Comparison of ENCODE assay signal across 10 cellular contexts in genomic region chr6:40586800-40587201, GRCh38. TPM values are rescaled to one million over a fixed set of nuclear protein-coding genes. Genes with fewer than 3 reads are reported as not detected.
DNase-seq lines count a peak whose midpoint lies in the region; ATAC-seq and TF ChIP-seq lines count a peak whose summit lies in the region.
"Had no signal": no experiment of that assay in that cellular context is flagged by ENCODE, and none has a peak within 500 bp of the region (broad histone marks: within the 10 kb centered on the region; RNA-seq: fewer than 3 reads in every experiment).

No MANE protein-coding gene starts in this region.

- no peak for ATAC-seq in right cardiac atrium
- ATAC-seq in HG03045 (IDR thresholded peaks at IDR 0.05; ENCODE audit: unreplicated experiment) = no peak

- H3K4me1 ChIP-seq in right cardiac atrium (ENCODE audit: control insufficient read depth, insufficient read depth, low read length) = peaks cover 2% of the 10 kb centered on the region

- TF ChIP-seq CTCF in WI38 (IDR thresholded peaks at IDR 0.05; ENCODE audit: low read depth, low read length) = no peak

- DNase-seq in NCI-H1092 treated with DMSO at 0.1 percent for 48 hours (lab: John Stamatoyannopoulos, UW) = peak; percentile 36
- DNase-seq in NCI-H1092 (lab: John Stamatoyannopoulos, UW) = no peak
- no peak for DNase-seq in right cardiac atrium
- DNase-seq in skeletal muscle cell (ENCODE audit: low read depth) = no peak
- DNase-seq in H4 (ENCODE audit: low spot score) = no peak
- no peak for DNase-seq in effector CD4-positive, alpha-beta T cell

- intact Hi-C loops in right cardiac atrium (cut with DNase I) = loop anchor here in 1 of 4 donors (10.0 kb wide), 1 partner anchor 262 kb away; no protein-coding TSS in a partner anchor

- H3K4me3 ChIP-seq in WI38 (ENCODE audit: low read depth, low read length) (peak overlapping the region; percentile 44), right cardiac atrium (ENCODE audit: low read length) (peak overlapping the region; percentile 15), skeletal muscle cell (ENCODE audit: low read depth, low read length) (peak overlapping the region; percentile 47)

- H3K27ac ChIP-seq in right cardiac atrium (ENCODE audit: low read length) = no peak overlapping the region

- no peaks in the 10 kb centered on the region for H3K27me3 ChIP-seq in right cardiac atrium (ENCODE audit: control insufficient read depth, insufficient read depth)

- no peaks in the 10 kb centered on the region for H3K9me3 ChIP-seq in right cardiac atrium (ENCODE audit: control insufficient read depth, low read length)

- WGBS in right cardiac atrium = 2% methylated on average over 38 of the region's 38 CpGs

RNA-seq across cellular contexts. Expression of gene LRFN2, which starts 0.4 kb away (rescaled TPM):
- total RNA-seq in right cardiac atrium = not detected
- polyA plus RNA-seq in right cardiac atrium = not detected
- total RNA-seq in H4 (2014; rRNA removed; shearing (Covaris generic)) = not detected in 2 replicates
- total RNA-seq: kidney epithelial cell had no signal
- polyA plus RNA-seq: AG04450 had no signal
